ENCODE assay signal across 1 cellular context in the genomic region with DNA sequence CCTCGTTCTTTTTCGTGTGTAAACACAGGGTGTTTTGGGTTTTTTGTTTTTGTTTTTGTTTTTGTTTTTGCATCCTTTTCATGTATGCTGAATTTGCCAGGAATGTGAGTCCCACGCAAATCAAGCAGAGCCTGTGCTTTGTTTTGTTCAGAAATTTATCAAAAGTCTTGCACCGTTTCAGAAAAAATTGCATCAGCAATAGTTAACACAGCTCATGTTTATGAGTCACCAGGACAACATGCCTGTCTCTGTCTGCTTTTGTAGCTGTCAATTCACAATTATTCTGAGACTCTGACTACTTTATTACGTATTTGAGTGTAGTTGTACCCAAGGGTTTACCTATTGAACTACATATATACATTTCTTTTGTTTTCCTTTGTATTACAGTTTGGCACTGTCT.
TF ChIP-seq lines count a peak whose summit lies in the region.

No MANE protein-coding gene starts in this region.

TF ChIP-seq in HepG2, 621 proteins besides CTCF, POLR2A, EP300 and RAD21 (continued from another document and continues in another):
- peak; percentile 35; the same call in 1 of the 2 replicates for TF ChIP-seq ELF3 (CRISPR knock-in tag; IDR thresholded peaks at IDR 0.05)
- TF ChIP-seq EED (CRISPR knock-in tag; IDR thresholded peaks at IDR 0.05): no peak
- TF ChIP-seq ZNF510 (CRISPR knock-in tag; IDR thresholded peaks at IDR 0.05; ENCODE audit: low read depth): no peak
- no peak for TF ChIP-seq ZBTB1 (CRISPR knock-in tag; IDR thresholded peaks at IDR 0.05; ENCODE audit: borderline replicate concordance)
- TF ChIP-seq, protein P1, sequence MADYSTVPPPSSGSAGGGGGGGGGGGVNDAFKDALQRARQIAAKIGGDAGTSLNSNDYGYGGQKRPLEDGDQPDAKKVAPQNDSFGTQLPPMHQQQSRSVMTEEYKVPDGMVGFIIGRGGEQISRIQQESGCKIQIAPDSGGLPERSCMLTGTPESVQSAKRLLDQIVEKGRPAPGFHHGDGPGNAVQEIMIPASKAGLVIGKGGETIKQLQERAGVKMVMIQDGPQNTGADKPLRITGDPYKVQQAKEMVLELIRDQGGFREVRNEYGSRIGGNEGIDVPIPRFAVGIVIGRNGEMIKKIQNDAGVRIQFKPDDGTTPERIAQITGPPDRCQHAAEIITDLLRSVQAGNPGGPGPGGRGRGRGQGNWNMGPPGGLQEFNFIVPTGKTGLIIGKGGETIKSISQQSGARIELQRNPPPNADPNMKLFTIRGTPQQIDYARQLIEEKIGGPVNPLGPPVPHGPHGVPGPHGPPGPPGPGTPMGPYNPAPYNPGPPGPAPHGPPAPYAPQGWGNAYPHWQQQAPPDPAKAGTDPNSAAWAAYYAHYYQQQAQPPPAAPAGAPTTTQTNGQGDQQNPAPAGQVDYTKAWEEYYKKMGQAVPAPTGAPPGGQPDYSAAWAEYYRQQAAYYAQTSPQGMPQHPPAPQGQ (CRISPR knock-in tag; IDR thresholded peaks at IDR 0.05; ENCODE audit: borderline replicate concordance): no peak
- TF ChIP-seq, protein P2, sequence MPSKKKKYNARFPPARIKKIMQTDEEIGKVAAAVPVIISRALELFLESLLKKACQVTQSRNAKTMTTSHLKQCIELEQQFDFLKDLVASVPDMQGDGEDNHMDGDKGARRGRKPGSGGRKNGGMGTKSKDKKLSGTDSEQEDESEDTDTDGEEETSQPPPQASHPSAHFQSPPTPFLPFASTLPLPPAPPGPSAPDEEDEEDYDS (CRISPR knock-in tag; IDR thresholded peaks at IDR 0.05): no peak
- TF ChIP-seq ZNF720 (CRISPR knock-in tag; IDR thresholded peaks at IDR 0.05): no peak
- TF ChIP-seq RARA (CRISPR knock-in tag; IDR thresholded peaks at IDR 0.05): no peak
- no peak for TF ChIP-seq ZNF30 (CRISPR knock-in tag; IDR thresholded peaks at IDR 0.05)
- TF ChIP-seq BRD4 (CRISPR knock-in tag; IDR thresholded peaks at IDR 0.05): no peak
- TF ChIP-seq YEATS2 (CRISPR knock-in tag; IDR thresholded peaks at IDR 0.05; ENCODE audit: borderline replicate concordance): no peak
- peak; percentile 55; the same call in 1 of the 2 replicates for TF ChIP-seq SOX5 (CRISPR knock-in tag; IDR thresholded peaks at IDR 0.05; ENCODE audit: borderline replicate concordance)
- TF ChIP-seq ZSCAN20 (CRISPR knock-in tag; IDR thresholded peaks at IDR 0.05; ENCODE audit: borderline replicate concordance): no peak
- no peak for TF ChIP-seq PHF5A (CRISPR knock-in tag; IDR thresholded peaks at IDR 0.05; ENCODE audit: low read depth, unreplicated experiment)
- peak; percentile 73; the same call in 1 of the 2 replicates for TF ChIP-seq SMAD3 (CRISPR knock-in tag; IDR thresholded peaks at IDR 0.05)
- TF ChIP-seq, protein P3, sequence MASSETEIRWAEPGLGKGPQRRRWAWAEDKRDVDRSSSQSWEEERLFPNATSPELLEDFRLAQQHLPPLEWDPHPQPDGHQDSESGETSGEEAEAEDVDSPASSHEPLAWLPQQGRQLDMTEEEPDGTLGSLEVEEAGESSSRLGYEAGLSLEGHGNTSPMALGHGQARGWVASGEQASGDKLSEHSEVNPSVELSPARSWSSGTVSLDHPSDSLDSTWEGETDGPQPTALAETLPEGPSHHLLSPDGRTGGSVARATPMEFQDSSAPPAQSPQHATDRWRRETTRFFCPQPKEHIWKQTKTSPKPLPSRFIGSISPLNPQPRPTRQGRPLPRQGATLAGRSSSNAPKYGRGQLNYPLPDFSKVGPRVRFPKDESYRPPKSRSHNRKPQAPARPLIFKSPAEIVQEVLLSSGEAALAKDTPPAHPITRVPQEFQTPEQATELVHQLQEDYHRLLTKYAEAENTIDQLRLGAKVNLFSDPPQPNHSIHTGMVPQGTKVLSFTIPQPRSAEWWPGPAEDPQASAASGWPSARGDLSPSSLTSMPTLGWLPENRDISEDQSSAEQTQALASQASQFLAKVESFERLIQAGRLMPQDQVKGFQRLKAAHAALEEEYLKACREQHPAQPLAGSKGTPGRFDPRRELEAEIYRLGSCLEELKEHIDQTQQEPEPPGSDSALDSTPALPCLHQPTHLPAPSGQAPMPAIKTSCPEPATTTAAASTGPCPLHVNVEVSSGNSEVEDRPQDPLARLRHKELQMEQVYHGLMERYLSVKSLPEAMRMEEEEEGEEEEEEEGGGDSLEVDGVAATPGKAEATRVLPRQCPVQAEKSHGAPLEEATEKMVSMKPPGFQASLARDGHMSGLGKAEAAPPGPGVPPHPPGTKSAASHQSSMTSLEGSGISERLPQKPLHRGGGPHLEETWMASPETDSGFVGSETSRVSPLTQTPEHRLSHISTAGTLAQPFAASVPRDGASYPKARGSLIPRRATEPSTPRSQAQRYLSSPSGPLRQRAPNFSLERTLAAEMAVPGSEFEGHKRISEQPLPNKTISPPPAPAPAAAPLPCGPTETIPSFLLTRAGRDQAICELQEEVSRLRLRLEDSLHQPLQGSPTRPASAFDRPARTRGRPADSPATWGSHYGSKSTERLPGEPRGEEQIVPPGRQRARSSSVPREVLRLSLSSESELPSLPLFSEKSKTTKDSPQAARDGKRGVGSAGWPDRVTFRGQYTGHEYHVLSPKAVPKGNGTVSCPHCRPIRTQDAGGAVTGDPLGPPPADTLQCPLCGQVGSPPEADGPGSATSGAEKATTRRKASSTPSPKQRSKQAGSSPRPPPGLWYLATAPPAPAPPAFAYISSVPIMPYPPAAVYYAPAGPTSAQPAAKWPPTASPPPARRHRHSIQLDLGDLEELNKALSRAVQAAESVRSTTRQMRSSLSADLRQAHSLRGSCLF (CRISPR knock-in tag; IDR thresholded peaks at IDR 0.05; ENCODE audit: borderline replicate concordance): no peak
- TF ChIP-seq, protein P4, sequence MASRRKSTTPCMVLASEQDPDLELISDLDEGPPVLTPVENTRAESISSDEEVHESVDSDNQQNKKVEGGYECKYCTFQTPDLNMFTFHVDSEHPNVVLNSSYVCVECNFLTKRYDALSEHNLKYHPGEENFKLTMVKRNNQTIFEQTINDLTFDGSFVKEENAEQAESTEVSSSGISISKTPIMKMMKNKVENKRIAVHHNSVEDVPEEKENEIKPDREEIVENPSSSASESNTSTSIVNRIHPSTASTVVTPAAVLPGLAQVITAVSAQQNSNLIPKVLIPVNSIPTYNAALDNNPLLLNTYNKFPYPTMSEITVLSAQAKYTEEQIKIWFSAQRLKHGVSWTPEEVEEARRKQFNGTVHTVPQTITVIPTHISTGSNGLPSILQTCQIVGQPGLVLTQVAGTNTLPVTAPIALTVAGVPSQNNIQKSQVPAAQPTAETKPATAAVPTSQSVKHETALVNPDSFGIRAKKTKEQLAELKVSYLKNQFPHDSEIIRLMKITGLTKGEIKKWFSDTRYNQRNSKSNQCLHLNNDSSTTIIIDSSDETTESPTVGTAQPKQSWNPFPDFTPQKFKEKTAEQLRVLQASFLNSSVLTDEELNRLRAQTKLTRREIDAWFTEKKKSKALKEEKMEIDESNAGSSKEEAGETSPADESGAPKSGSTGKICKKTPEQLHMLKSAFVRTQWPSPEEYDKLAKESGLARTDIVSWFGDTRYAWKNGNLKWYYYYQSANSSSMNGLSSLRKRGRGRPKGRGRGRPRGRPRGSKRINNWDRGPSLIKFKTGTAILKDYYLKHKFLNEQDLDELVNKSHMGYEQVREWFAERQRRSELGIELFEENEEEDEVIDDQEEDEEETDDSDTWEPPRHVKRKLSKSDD (CRISPR knock-in tag; IDR thresholded peaks at IDR 0.05; ENCODE audit: low read depth): no peak
- peak; percentile 43; the same call in 1 of the 2 replicates for TF ChIP-seq RFX3 (CRISPR knock-in tag; IDR thresholded peaks at IDR 0.05)
- TF ChIP-seq ZNF496 (CRISPR knock-in tag; IDR thresholded peaks at IDR 0.05; ENCODE audit: insufficient replicate concordance): no peak
- TF ChIP-seq, protein P5, sequence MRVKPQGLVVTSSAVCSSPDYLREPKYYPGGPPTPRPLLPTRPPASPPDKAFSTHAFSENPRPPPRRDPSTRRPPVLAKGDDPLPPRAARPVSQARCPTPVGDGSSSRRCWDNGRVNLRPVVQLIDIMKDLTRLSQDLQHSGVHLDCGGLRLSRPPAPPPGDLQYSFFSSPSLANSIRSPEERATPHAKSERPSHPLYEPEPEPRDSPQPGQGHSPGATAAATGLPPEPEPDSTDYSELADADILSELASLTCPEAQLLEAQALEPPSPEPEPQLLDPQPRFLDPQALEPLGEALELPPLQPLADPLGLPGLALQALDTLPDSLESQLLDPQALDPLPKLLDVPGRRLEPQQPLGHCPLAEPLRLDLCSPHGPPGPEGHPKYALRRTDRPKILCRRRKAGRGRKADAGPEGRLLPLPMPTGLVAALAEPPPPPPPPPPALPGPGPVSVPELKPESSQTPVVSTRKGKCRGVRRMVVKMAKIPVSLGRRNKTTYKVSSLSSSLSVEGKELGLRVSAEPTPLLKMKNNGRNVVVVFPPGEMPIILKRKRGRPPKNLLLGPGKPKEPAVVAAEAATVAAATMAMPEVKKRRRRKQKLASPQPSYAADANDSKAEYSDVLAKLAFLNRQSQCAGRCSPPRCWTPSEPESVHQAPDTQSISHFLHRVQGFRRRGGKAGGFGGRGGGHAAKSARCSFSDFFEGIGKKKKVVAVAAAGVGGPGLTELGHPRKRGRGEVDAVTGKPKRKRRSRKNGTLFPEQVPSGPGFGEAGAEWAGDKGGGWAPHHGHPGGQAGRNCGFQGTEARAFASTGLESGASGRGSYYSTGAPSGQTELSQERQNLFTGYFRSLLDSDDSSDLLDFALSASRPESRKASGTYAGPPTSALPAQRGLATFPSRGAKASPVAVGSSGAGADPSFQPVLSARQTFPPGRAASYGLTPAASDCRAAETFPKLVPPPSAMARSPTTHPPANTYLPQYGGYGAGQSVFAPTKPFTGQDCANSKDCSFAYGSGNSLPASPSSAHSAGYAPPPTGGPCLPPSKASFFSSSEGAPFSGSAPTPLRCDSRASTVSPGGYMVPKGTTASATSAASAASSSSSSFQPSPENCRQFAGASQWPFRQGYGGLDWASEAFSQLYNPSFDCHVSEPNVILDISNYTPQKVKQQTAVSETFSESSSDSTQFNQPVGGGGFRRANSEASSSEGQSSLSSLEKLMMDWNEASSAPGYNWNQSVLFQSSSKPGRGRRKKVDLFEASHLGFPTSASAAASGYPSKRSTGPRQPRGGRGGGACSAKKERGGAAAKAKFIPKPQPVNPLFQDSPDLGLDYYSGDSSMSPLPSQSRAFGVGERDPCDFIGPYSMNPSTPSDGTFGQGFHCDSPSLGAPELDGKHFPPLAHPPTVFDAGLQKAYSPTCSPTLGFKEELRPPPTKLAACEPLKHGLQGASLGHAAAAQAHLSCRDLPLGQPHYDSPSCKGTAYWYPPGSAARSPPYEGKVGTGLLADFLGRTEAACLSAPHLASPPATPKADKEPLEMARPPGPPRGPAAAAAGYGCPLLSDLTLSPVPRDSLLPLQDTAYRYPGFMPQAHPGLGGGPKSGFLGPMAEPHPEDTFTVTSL (CRISPR knock-in tag; IDR thresholded peaks at IDR 0.05; ENCODE audit: borderline replicate concordance): no peak
- TF ChIP-seq, protein P6, sequence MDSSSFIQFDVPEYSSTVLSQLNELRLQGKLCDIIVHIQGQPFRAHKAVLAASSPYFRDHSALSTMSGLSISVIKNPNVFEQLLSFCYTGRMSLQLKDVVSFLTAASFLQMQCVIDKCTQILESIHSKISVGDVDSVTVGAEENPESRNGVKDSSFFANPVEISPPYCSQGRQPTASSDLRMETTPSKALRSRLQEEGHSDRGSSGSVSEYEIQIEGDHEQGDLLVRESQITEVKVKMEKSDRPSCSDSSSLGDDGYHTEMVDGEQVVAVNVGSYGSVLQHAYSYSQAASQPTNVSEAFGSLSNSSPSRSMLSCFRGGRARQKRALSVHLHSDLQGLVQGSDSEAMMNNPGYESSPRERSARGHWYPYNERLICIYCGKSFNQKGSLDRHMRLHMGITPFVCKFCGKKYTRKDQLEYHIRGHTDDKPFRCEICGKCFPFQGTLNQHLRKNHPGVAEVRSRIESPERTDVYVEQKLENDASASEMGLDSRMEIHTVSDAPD (CRISPR knock-in tag; IDR thresholded peaks at IDR 0.05): no peak
- TF ChIP-seq DNMT1 (CRISPR knock-in tag; IDR thresholded peaks at IDR 0.05): no peak
- TF ChIP-seq, protein P7, sequence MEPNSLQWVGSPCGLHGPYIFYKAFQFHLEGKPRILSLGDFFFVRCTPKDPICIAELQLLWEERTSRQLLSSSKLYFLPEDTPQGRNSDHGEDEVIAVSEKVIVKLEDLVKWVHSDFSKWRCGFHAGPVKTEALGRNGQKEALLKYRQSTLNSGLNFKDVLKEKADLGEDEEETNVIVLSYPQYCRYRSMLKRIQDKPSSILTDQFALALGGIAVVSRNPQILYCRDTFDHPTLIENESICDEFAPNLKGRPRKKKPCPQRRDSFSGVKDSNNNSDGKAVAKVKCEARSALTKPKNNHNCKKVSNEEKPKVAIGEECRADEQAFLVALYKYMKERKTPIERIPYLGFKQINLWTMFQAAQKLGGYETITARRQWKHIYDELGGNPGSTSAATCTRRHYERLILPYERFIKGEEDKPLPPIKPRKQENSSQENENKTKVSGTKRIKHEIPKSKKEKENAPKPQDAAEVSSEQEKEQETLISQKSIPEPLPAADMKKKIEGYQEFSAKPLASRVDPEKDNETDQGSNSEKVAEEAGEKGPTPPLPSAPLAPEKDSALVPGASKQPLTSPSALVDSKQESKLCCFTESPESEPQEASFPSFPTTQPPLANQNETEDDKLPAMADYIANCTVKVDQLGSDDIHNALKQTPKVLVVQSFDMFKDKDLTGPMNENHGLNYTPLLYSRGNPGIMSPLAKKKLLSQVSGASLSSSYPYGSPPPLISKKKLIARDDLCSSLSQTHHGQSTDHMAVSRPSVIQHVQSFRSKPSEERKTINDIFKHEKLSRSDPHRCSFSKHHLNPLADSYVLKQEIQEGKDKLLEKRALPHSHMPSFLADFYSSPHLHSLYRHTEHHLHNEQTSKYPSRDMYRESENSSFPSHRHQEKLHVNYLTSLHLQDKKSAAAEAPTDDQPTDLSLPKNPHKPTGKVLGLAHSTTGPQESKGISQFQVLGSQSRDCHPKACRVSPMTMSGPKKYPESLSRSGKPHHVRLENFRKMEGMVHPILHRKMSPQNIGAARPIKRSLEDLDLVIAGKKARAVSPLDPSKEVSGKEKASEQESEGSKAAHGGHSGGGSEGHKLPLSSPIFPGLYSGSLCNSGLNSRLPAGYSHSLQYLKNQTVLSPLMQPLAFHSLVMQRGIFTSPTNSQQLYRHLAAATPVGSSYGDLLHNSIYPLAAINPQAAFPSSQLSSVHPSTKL (CRISPR knock-in tag; IDR thresholded peaks at IDR 0.05): peak; percentile 77
- TF ChIP-seq FOXM1 (CRISPR knock-in tag; IDR thresholded peaks at IDR 0.05): no peak
- peak; percentile 31; the same call in 1 of the 2 replicates for TF ChIP-seq ZNF331 (CRISPR knock-in tag; IDR thresholded peaks at IDR 0.05)
